Comparison of ENCODE assay signal across 13 cellular contexts in genomic region chr2:181517685-181518301, GRCh38.
A peak's percentile ranks its signal among the peaks of the same experiment; 100 is the strongest.
DNase-seq lines count a peak whose midpoint lies in the region; ATAC-seq and TF ChIP-seq lines count a peak whose summit lies in the region.
"Had no signal": no experiment of that assay in that cellular context is flagged by ENCODE, and none has a peak within 500 bp of the region (broad histone marks: within the 10 kb centered on the region; RNA-seq: fewer than 3 reads in every experiment).

No MANE protein-coding gene starts in this region.

- H3K27ac ChIP-seq in RWPE2 (ENCODE audit: poor library complexity, severe bottlenecking), result peak overlapping the region; percentile 4
- H3K27ac ChIP-seq: neural progenitor cell had no signal

- TF ChIP-seq CTCF in RWPE2 (IDR thresholded peaks at IDR 0.05; ENCODE audit: poor library complexity, severe bottlenecking) (no peak), retinal pigment epithelial cell (conservative IDR thresholded peaks at IDR 0.05; ENCODE audit: low read depth, low read length) (no peak)

- peaks cover 13% of the 10 kb centered on the region for H3K4me1 ChIP-seq in RWPE2 (ENCODE audit: insufficient read depth, poor library complexity, severe bottlenecking)
- H3K4me1 ChIP-seq: neural progenitor cell had no signal

- H3K4me3 ChIP-seq in RWPE2 (ENCODE audit: severe bottlenecking) (no peak overlapping the region), retinal pigment epithelial cell (ENCODE audit: low read length) (no peak overlapping the region)
- H3K4me3 ChIP-seq: neural progenitor cell had no signal

- no peaks in the 10 kb centered on the region for H3K9me3 ChIP-seq in RWPE2 (ENCODE audit: severe bottlenecking)

- no peaks in the 10 kb centered on the region for H3K27me3 ChIP-seq in RWPE2 (ENCODE audit: insufficient read depth, poor library complexity, severe bottlenecking)
- H3K27me3 ChIP-seq: neural progenitor cell had no signal

- no peaks in the 10 kb centered on the region for H3K36me3 ChIP-seq in RWPE2 (ENCODE audit: low read depth)
- H3K36me3 ChIP-seq: neural progenitor cell had no signal

- ATAC-seq in RWPE2 (ENCODE audit: low read depth), result peak; percentile 73

- intact Hi-C loops in cardiac septum (cut with DNase I), result no loop called here

- peak; percentile 14 to 18 for DNase-seq in activated CD4-positive, alpha-beta T cell treated with anti-CD3 and anti-CD28 coated beads for 4 hours
- DNase-seq in activated CD4-positive, alpha-beta T cell treated with anti-CD3 and anti-CD28 coated beads for 1 hour, result no peak
- no peak for DNase-seq in RWPE2 (ENCODE audit: low spot score)
- DNase-seq in cerebellum (ENCODE audit: low spot score), result peak; percentile 59
- DNase-seq in retinal pigment epithelial cell (ENCODE audit: low read depth), result peak; percentile 15
- no peak for DNase-seq in GF-D8 (lab: John Stamatoyannopoulos, UW)
- DNase-seq in GOT3 (lab: John Stamatoyannopoulos, UW), result no peak
- no peak for DNase-seq in cardiac septum (ENCODE audit: low spot score)
- DNase-seq: activated CD4-positive, CD25-positive, alpha-beta regulatory T cell; anterior cingulate cortex; NCI-H345; SHP77 had no signal

Comparison
In these comparisons a context has a peak if more than half of its experiments do, and no peak if none do; other contexts are left out.
1. DNase-seq: peak in activated CD4-positive, alpha-beta T cell treated with anti-CD3 and anti-CD28 coated beads for 4 hours (2 of 2), cerebellum (single experiment) and retinal pigment epithelial cell (single experiment); none in activated CD4-positive, alpha-beta T cell treated with anti-CD3 and anti-CD28 coated beads for 1 hour (single experiment), RWPE2 (single experiment), GF-D8 (single experiment), GOT3 (single experiment) and cardiac septum (single experiment).